Comparison of ENCODE assay signal across 1 cellular context in the genomic region with DNA sequence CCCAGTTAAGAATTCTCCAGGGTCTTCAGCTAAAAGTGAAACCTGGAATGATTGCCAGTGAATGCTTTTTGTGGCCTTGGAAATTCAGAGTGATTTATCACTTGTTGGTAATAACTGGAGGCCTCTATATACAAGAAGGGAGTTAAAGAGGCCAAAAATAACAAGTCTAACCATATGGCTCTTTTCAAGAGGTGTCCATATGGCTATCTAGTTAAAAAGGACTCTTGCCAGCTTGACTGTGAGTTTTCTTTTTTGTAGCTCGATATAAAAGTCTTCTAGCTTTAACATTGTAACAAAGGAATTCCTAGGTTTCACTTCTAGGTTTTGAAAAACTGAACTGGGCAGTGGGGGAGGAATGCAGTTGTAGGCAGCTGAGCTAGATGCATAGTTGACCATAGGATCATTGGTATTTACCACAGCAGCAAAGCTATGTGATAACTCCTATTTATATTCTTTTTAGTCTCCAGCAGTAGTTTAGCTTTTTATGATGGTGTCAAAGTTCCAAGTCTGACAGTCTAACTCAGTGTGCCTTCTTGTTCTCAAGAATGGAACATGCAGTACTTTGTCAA.
TF ChIP-seq lines count a peak whose summit lies in the region.

No MANE protein-coding gene starts in this region.

TF ChIP-seq in GM23338, 12 proteins besides CTCF, POLR2A, EP300 and RAD21 (continued from another document):
- TF ChIP-seq ZNF462 (CRISPR knock-in tag; IDR thresholded peaks at IDR 0.05) (no peak), ZNF331 (CRISPR knock-in tag; IDR thresholded peaks at IDR 0.05; ENCODE audit: low read depth) (no peak), STAT1 (IDR thresholded peaks at IDR 0.05; ENCODE audit: unreplicated experiment) (no peak), EZH2 (IDR thresholded peaks at IDR 0.05; ENCODE audit: low read depth, unreplicated experiment) (no peak), ETS1 (IDR thresholded peaks at IDR 0.05) (no peak), CREB1 (CRISPR knock-in tag; IDR thresholded peaks at IDR 0.05; ENCODE audit: low read depth) (no peak), POLR2AphosphoS5 (IDR thresholded peaks at IDR 0.05; ENCODE audit: low read depth) (no peak)
